In the genomic region with DNA sequence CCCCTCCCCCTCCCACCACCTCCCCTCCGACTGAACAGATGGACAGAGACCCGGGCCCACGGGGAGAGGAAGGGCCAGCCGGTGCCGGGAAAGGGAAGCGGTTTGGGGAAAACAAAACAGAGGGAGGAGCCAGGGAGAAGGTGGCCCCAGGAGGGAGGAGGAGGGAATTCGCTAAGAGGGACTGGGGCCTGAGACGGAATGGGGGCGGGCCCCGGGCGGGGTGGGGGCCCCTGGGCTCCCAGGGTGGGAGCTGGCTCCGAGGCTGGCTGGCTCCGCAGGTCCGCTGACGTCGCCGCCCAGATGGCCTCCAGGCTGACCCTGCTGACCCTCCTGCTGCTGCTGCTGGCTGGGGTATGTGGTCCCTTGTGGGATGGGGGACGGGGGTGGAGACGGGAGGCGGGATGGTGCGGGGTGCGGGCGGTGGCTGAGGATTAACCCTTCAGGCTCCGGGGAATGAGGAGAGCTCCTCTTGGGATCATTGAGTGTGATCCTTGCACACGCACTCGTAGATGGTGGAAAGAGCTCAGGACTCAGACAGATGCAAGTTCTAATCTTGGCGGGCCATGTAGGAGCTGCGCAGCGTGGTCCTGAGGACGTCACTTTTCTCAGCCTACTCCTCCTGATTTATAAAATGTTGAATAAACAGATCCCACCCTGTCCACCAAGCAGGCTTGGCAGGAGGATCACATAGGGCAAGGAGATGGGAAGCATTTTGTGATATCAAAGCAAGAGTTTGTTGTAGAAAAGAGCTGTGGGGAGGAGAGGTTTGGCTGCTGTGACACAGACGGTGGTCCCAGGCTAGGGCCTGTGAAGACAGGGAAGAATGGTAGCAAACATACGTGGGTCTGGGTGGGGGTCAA, we compare ENCODE assay signal across 9 cellular contexts. TPM values are rescaled to one million over a fixed set of nuclear protein-coding genes. Genes with fewer than 3 reads are reported as not detected.
DNase-seq lines count a peak whose midpoint lies in the region; ATAC-seq and TF ChIP-seq lines count a peak whose summit lies in the region.
"Had no signal": no experiment of that assay in that cellular context is flagged by ENCODE, and none has a peak within 500 bp of the region (broad histone marks: within the 10 kb centered on the region; RNA-seq: fewer than 3 reads in every experiment).

No MANE protein-coding gene starts in this region.

- DNase-seq in DMS53 (lab: John Stamatoyannopoulos, UW): peak; percentile 26
- no peak for DNase-seq in DMS53 treated with DMSO at 0.1 percent for 48 hours (lab: John Stamatoyannopoulos, UW; ENCODE audit: unreplicated experiment)
- no peak for DNase-seq in epithelial cell of proximal tubule (ENCODE audit: low read depth)
- peak; percentile 81 to 95 for DNase-seq in upper lobe of left lung
- no peak for DNase-seq in GM20000 (ENCODE audit: low spot score)
- no peak for DNase-seq in stimulated activated CD4-positive, alpha-beta T cell treated with anti-CD3 and anti-CD28 coated beads, Interleukin-4, amount 100 ng/mL, for 24 hours

- H3K9me3 ChIP-seq in mesodermal cell (ENCODE audit: control insufficient read depth, low read length) (no peaks in the 10 kb centered on the region), upper lobe of left lung (no peaks in the 10 kb centered on the region)

- TF ChIP-seq CTCF in epithelial cell of proximal tubule (conservative IDR thresholded peaks at IDR 0.05; ENCODE audit: low read depth, low read length) (no peak), upper lobe of left lung (IDR thresholded peaks at IDR 0.05) (no peak), GM20000 (IDR thresholded peaks at IDR 0.05; ENCODE audit: extremely low read depth, missing control alignments) (no peak)

- TF ChIP-seq POLR2A in upper lobe of left lung (IDR thresholded peaks at IDR 0.05): no peak

- no peak for TF ChIP-seq EP300 in upper lobe of left lung (IDR thresholded peaks at IDR 0.05)

- WGBS in mesodermal cell (ENCODE audit: insufficient coverage in 2 of 2), 2 experiments: 4 to 7% methylated on average over 17 to 24 of the region's 32 CpGs
- WGBS in upper lobe of left lung, 2 donors: 2 to 3% methylated on average over 20 to 32 of the region's 32 CpGs

- no peaks in the 10 kb centered on the region for H3K27me3 ChIP-seq in upper lobe of left lung

- H3K27ac ChIP-seq in mesodermal cell (ENCODE audit: low read depth, low read length, severe bottlenecking) (peak overlapping the region; percentile 92), upper lobe of left lung (peak overlapping the region; percentile 88 to 95 (median 92))
- H3K27ac ChIP-seq: 22Rv1 had no signal

- H3K36me3 ChIP-seq in mesodermal cell (ENCODE audit: control insufficient read depth, insufficient read depth, low read length) (peaks cover 20% of the 10 kb centered on the region), upper lobe of left lung (peaks cover 0 to 26% (median 1%) of the 10 kb centered on the region in 4 donors)

- H3K4me3 ChIP-seq in epithelial cell of proximal tubule (ENCODE audit: low read depth, low read length) (peak overlapping the region; percentile 59), mesodermal cell (ENCODE audit: extremely low read depth, insufficient read depth, low read length, poor library complexity, severe bottlenecking) (peak overlapping the region; percentile 50), upper lobe of left lung (peak overlapping the region; percentile 19 to 64 (median 60))

- peak; percentile 93 to 96 for ATAC-seq in upper lobe of left lung (ENCODE audit: low FRiP score in 2 of 2)
- no peak for ATAC-seq in HG02588 (IDR thresholded peaks at IDR 0.05; ENCODE audit: unreplicated experiment)

- peaks cover 17% of the 10 kb centered on the region for H3K4me1 ChIP-seq in mesodermal cell (ENCODE audit: control insufficient read depth, insufficient read depth, low read length, poor library complexity, severe bottlenecking)
- peaks cover 7 to 25% (median 16%) of the 10 kb centered on the region in 4 donors for H3K4me1 ChIP-seq in upper lobe of left lung

RNA-seq across cellular contexts. Expression of a gene that starts 0.7 kb away (rescaled TPM):
- total RNA-seq in epithelial cell of proximal tubule (1.8 and 49.8 TPM in 2 replicates), upper lobe of left lung (100 to 1,000 TPM; 306 to 573 (median 469) TPM)
- polyA plus RNA-seq in mesodermal cell (2013, experiment 1 of 2): 222 TPM
- polyA plus RNA-seq in mesodermal cell (2013, experiment 2 of 2): 198 TPM

RNA-seq across cellular contexts. Expression of a gene that starts 30.7 kb away (rescaled TPM):
- total RNA-seq in epithelial cell of proximal tubule (12.2 and 19.4 TPM in 2 replicates), upper lobe of left lung (100 to 1,000 TPM in 1 of 6 donors, 10 to 100 TPM in 5; 39.8 to 142 (median 80.9) TPM)
- polyA plus RNA-seq in mesodermal cell (2013, experiment 1 of 2): 46.4 TPM
- 40.9 TPM for polyA plus RNA-seq in mesodermal cell (2013, experiment 2 of 2)

RNA-seq across cellular contexts. Expression of a gene that starts 51.5 kb away (rescaled TPM):
- 0.86 TPM in 1 of 2 replicates, not detected in the other for total RNA-seq in epithelial cell of proximal tubule
- 1.2 TPM for polyA plus RNA-seq in mesodermal cell (2013, experiment 1 of 2)
- polyA plus RNA-seq in mesodermal cell (2013, experiment 2 of 2): 0.96 TPM
- total RNA-seq in upper lobe of left lung: 1 to 10 TPM in 5 of 6 donors, under 1 TPM in 1; 0.91 to 8.4 (median 3.5) TPM

RNA-seq across cellular contexts. Expression of a gene that starts 59.4 kb away (rescaled TPM):
- total RNA-seq in epithelial cell of proximal tubule (13.1 and 24.0 TPM in 2 replicates), upper lobe of left lung (10 to 100 TPM; 10.5 to 16.9 (median 13.4) TPM)
- polyA plus RNA-seq in mesodermal cell (2013, experiment 1 of 2): 15.9 TPM
- 16.3 TPM for polyA plus RNA-seq in mesodermal cell (2013, experiment 2 of 2)

Comparison
In these comparisons a context has a peak if more than half of its experiments do, and no peak if none do; other contexts are left out.
1. DNase-seq: peak in DMS53 (single experiment) and upper lobe of left lung (2 of 2); none in DMS53 treated with DMSO at 0.1 percent for 48 hours (single experiment), epithelial cell of proximal tubule (single experiment), GM20000 (single experiment) and stimulated activated CD4-positive, alpha-beta T cell treated with anti-CD3 and anti-CD28 coated beads, Interleukin-4, amount 100 ng/mL, for 24 hours (single experiment).
2. Peak in every context shown above with its lines, with median percentiles within 50 percentile points of each other: H3K4me3 ChIP-seq.